ENCODE assay signal across 9 cellular contexts in the genomic region with DNA sequence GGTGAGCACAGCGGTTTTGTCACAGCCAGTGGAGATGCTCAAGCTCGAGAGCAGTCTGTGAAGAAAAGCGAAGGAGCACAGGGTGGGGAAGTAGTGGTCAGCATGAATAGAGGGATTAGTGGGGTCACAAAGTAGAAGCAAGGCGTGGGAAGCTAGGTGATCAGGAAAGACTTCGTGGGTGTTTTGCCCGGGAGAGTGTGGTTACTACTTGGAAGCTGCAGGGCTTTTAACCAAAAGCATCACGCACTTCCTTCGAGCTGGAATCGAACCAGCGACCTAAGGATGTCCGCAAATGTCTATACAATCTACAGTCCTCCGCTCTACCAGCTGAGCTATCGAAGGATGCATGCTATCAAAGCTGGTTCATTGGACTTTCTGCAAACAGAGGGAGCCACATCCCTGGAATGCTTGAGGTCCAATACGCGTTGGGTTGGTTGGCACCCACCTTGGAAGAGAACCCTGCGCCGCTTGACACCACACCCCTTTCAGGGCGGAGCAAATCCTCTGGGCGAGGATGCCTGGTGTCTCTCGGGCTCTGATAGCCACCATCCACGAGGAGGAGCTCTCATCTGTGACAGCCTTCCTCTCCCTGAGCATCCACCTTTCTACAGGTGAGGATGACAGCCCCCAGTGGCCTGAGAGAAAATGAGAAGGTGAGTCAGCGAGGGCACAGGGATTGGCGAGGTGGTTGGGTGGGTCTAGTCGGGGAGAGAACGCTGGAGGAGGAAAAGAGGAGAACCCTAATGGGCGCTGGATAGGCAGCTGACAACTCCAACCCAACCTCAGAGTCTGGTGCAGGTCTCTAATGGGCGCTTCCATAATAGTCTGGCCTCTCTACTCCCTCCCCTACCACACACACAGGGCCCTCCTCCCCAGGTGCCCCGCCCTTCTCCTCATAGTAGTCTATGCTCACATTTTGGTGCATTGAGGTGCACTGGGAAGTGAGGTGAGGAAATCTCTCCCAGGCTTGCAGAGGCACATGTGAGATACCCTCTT. TPM values are rescaled to one million over a fixed set of nuclear protein-coding genes. Genes with fewer than 3 reads are reported as not detected.
DNase-seq lines count a peak whose midpoint lies in the region; ATAC-seq and TF ChIP-seq lines count a peak whose summit lies in the region.
"Had no signal": no experiment of that assay in that cellular context is flagged by ENCODE, and none has a peak within 500 bp of the region (broad histone marks: within the 10 kb centered on the region; RNA-seq: fewer than 3 reads in every experiment).

No MANE protein-coding gene starts in this region.

- in situ Hi-C loops in Panc1 (cut with HindIII; ENCODE audit: low pct_unique_long_range_greater_than_20kb, low sequenced_read_pairs), result no loop called here

- ATAC-seq in Panc1 (peak; percentile 86), GM21528 (IDR thresholded peaks at IDR 0.05; ENCODE audit: low FRiP score, unreplicated experiment) (no peak), GM19455 (IDR thresholded peaks at IDR 0.05; ENCODE audit: unreplicated experiment) (no peak), HG02623 (IDR thresholded peaks at IDR 0.05; ENCODE audit: unreplicated experiment) (no peak)
- peak; percentile 51 for ATAC-seq in stimulated activated naive CD8-positive, alpha-beta T cell treated with anti-CD3 and anti-CD28 coated beads, Interleukin-15, amount 100 ng/mL, for 72 hours

- H3K36me3 ChIP-seq in Panc1 (ENCODE audit: control insufficient read depth, insufficient read depth, low read length), result no peaks in the 10 kb centered on the region

- TF ChIP-seq CTCF in Panc1 (IDR thresholded peaks at IDR 0.05) (peak; percentile 59), epithelial cell of proximal tubule (conservative IDR thresholded peaks at IDR 0.05; ENCODE audit: low read depth, low read length) (peak; percentile 26)

- peak; percentile 52 for DNase-seq in stimulated activated CD4-positive, alpha-beta T cell treated with anti-CD3 and anti-CD28 coated beads, Interleukin-15, amount 100 ng/mL, for 24 hours
- DNase-seq in stimulated activated CD4-positive, alpha-beta T cell treated with anti-CD3 and anti-CD28 coated beads, Interleukin-12 subunit alpha, Interleukin-12 subunit beta, amount 100 ng/mL, for 4 hours, result no peak
- DNase-seq in Panc1 (ENCODE audit: low read depth, low spot score) (peak; percentile 80), epithelial cell of proximal tubule (ENCODE audit: low read depth) (no peak)
- DNase-seq in stimulated activated naive CD8-positive, alpha-beta T cell treated with anti-CD3 and anti-CD28 coated beads, Interleukin-15, amount 100 ng/mL, for 72 hours, result peak in 1 of 2 donors; percentile 27

- no peak overlapping the region for H3K27ac ChIP-seq in Panc1 (ENCODE audit: low read length)

- no peaks in the 10 kb centered on the region for H3K9me3 ChIP-seq in Panc1 (ENCODE audit: control insufficient read depth, insufficient read depth, low read depth, low read length)

- H3K27me3 Mint-ChIP-seq in stimulated activated naive CD8-positive, alpha-beta T cell treated with anti-CD3 and anti-CD28 coated beads, Interleukin-15, amount 100 ng/mL, for 72 hours, result peaks cover 76% of the 10 kb centered on the region

- no peaks in the 10 kb centered on the region for H3K27me3 ChIP-seq in Panc1 (ENCODE audit: control insufficient read depth, insufficient read depth, low read length)

- POLR2A ChIA-PET in Panc1 (lab: Charles Lee), result interaction anchor here (0.5 kb wide), 1 partner anchor 209 kb away, joined by 9 read pairs; no protein-coding TSS in a partner anchor

- BruUV-seq in Panc1 (replicated peaks; lab: Mats Ljungman, UMichigan), result no TSS peak

- H3K4me1 ChIP-seq in Panc1 (ENCODE audit: control insufficient read depth, insufficient read depth, low read length), result no peaks in the 10 kb centered on the region; the same call in 1 of the 2 replicates

- no peak overlapping the region for H3K4me3 Mint-ChIP-seq in stimulated activated naive CD8-positive, alpha-beta T cell treated with anti-CD3 and anti-CD28 coated beads, Interleukin-15, amount 100 ng/mL, for 72 hours
- H3K4me3 Mint-ChIP-seq: nephron had no signal

- CTCF ChIA-PET in Panc1 (lab: Charles Lee), result interaction anchor here (0.8 to 1.0 kb wide), 2 partner anchors 34 to 38 kb away, joined by 4 read pairs; no protein-coding TSS in a partner anchor

- H3K27ac Mint-ChIP-seq in stimulated activated naive CD8-positive, alpha-beta T cell treated with anti-CD3 and anti-CD28 coated beads, Interleukin-15, amount 100 ng/mL, for 72 hours, result no peak overlapping the region
- H3K27ac Mint-ChIP-seq: nephron had no signal

- H3K4me3 ChIP-seq in Panc1 (ENCODE audit: low read depth in 2 of 2, low read length in 2 of 2) (peak overlapping the region in 1 of 2 experiments; percentile 28; a peak in 2 of 4 replicates), epithelial cell of proximal tubule (ENCODE audit: low read depth, low read length) (no peak overlapping the region)

- no peaks in the 10 kb centered on the region for H3K9me3 Mint-ChIP-seq in stimulated activated naive CD8-positive, alpha-beta T cell treated with anti-CD3 and anti-CD28 coated beads, Interleukin-15, amount 100 ng/mL, for 72 hours

- peaks cover 39% of the 10 kb centered on the region for H3K4me1 Mint-ChIP-seq in stimulated activated naive CD8-positive, alpha-beta T cell treated with anti-CD3 and anti-CD28 coated beads, Interleukin-15, amount 100 ng/mL, for 72 hours

- intact Hi-C loops in Panc1 (cut with micrococcal nuclease; ENCODE audit: unreplicated experiment), result loop anchor here (5.0 kb wide), 1 partner anchor 35 kb away; no protein-coding TSS in a partner anchor

RNA-seq across cellular contexts. Expression of gene OR6S1, which starts 16.0 kb away (rescaled TPM):
- total RNA-seq in Panc1 (2021; ENCODE audit: unreplicated experiment) (not detected), epithelial cell of proximal tubule (not detected in 2 replicates)
- not detected for polyA plus RNA-seq in Panc1 (2012; ENCODE audit: insufficient read length)

RNA-seq across cellular contexts. Expression of gene RNASE4, which starts 26.8 kb away (rescaled TPM):
- total RNA-seq in Panc1 (2021; ENCODE audit: unreplicated experiment) (3.3 TPM), epithelial cell of proximal tubule (5.3 and 7.6 TPM in 2 replicates)
- 3.3 TPM for polyA plus RNA-seq in Panc1 (2012; ENCODE audit: insufficient read length)

RNA-seq across cellular contexts. Expression of gene ANG, which starts 31.1 kb away (rescaled TPM):
- total RNA-seq in Panc1 (2021; ENCODE audit: unreplicated experiment) (1.9 TPM), epithelial cell of proximal tubule (1.3 and 4.8 TPM in 2 replicates)
- polyA plus RNA-seq in Panc1 (2012; ENCODE audit: insufficient read length), result 3.8 TPM

Comparison
In these comparisons a context has a peak if more than half of its experiments do, and no peak if none do; other contexts are left out.
1. DNase-seq: peak in stimulated activated CD4-positive, alpha-beta T cell treated with anti-CD3 and anti-CD28 coated beads, Interleukin-15, amount 100 ng/mL, for 24 hours (single experiment) and Panc1 (single experiment); none in stimulated activated CD4-positive, alpha-beta T cell treated with anti-CD3 and anti-CD28 coated beads, Interleukin-12 subunit alpha, Interleukin-12 subunit beta, amount 100 ng/mL, for 4 hours (single experiment) and epithelial cell of proximal tubule (single experiment).
2. ATAC-seq: peak in Panc1 (single experiment) and stimulated activated naive CD8-positive, alpha-beta T cell treated with anti-CD3 and anti-CD28 coated beads, Interleukin-15, amount 100 ng/mL, for 72 hours (single experiment); none in GM21528 (single experiment), GM19455 (single experiment) and HG02623 (single experiment).